In the genomic region with DNA sequence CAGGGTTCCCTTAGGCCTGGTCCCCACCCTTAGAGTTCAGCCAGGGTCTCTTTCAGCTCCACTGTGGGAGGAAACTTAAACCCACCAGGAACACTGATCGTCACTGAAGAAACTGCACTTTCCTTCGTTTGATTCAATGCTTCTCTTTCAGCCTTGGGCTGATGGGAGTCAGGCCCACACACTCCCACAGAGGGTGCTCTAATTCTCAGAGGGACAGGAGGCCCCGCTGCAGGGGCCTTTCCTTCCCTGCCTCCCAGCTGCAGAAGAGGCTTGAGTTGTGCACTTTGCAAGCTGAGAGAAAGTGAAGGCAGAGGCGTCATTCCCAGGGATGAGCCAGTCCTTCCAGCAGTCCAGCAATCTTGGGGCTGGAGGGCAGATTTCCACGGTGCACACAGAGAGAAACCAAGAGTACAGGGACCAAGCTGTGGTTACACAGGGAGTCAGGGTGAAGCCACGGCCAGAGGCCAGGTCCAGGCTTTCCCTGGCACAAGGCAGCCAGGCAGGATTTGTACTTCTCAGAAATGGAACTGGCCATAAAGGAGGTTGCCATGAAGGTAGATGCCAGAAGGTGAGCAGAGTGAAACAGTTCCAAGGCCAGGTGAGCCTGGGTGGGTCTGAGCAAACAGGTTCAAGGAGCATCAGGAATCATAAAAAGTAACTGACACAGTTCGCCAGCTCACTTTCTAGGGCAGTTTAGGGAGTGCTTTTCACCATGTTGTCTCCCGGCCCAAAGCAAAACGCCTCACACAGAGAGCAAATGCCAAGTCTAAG, we compare ENCODE assay signal across 1 cellular context.
A peak's percentile ranks its signal among the peaks of the same experiment; 100 is the strongest.
TF ChIP-seq lines count a peak whose summit lies in the region.

No MANE protein-coding gene starts in this region.

TF ChIP-seq in HepG2, 621 proteins besides CTCF, POLR2A, EP300 and RAD21:
- TF ChIP-seq, protein P1, sequence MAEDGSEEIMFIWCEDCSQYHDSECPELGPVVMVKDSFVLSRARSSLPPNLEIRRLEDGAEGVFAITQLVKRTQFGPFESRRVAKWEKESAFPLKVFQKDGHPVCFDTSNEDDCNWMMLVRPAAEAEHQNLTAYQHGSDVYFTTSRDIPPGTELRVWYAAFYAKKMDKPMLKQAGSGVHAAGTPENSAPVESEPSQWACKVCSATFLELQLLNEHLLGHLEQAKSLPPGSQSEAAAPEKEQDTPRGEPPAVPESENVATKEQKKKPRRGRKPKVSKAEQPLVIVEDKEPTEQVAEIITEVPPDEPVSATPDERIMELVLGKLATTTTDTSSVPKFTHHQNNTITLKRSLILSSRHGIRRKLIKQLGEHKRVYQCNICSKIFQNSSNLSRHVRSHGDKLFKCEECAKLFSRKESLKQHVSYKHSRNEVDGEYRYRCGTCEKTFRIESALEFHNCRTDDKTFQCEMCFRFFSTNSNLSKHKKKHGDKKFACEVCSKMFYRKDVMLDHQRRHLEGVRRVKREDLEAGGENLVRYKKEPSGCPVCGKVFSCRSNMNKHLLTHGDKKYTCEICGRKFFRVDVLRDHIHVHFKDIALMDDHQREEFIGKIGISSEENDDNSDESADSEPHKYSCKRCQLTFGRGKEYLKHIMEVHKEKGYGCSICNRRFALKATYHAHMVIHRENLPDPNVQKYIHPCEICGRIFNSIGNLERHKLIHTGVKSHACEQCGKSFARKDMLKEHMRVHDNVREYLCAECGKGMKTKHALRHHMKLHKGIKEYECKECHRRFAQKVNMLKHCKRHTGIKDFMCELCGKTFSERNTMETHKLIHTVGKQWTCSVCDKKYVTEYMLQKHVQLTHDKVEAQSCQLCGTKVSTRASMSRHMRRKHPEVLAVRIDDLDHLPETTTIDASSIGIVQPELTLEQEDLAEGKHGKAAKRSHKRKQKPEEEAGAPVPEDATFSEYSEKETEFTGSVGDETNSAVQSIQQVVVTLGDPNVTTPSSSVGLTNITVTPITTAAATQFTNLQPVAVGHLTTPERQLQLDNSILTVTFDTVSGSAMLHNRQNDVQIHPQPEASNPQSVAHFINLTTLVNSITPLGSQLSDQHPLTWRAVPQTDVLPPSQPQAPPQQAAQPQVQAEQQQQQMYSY (CRISPR knock-in tag; IDR thresholded peaks at IDR 0.05) = peak; percentile 85
- TF ChIP-seq SMAD1 (CRISPR knock-in tag; IDR thresholded peaks at IDR 0.05; ENCODE audit: borderline replicate concordance, low read depth) (no peak), ZNF282 (IDR thresholded peaks at IDR 0.05; ENCODE audit: partially characterized antibody) (no peak)
TF ChIP-seq in HepG2: peak in this region for 1.
